9 cellular contexts compared by ENCODE assay signal in genomic region chr17:63082273-63082861, GRCh38.
DNase-seq lines count a peak whose midpoint lies in the region; ATAC-seq, FAIRE-seq and TF ChIP-seq lines count a peak whose summit lies in the region.
"Had no signal": no experiment of that assay in that cellular context is flagged by ENCODE, and none has a peak within 500 bp of the region (broad histone marks: within the 10 kb centered on the region; RNA-seq: fewer than 3 reads in every experiment).

No MANE protein-coding gene starts in this region.

- H3K4me2 ChIP-seq in HepG2 (ENCODE audit: low read depth, low read length) = no peak overlapping the region

- TF ChIP-seq EP300 in Ishikawa (IDR thresholded peaks at IDR 0.05; ENCODE audit: borderline replicate concordance) (no peak), HepG2 (IDR thresholded peaks at IDR 0.05; ENCODE audit: low read depth in 2 of 2, low read length in 2 of 2) (no peak), HepG2 (CRISPR knock-in tag; IDR thresholded peaks at IDR 0.05; ENCODE audit: borderline replicate concordance) (no peak)

- WGBS in HepG2 (ENCODE audit: low lambda C conversion rate) = 22% methylated on average over 2 of the region's 2 CpGs

- peak; percentile 46; the same call in 1 of the 2 replicates for TF ChIP-seq CTCF in BJ (IDR thresholded peaks at IDR 0.05; ENCODE audit: insufficient read depth, low read depth, low read length)
- TF ChIP-seq CTCF in astrocyte of the cerebellum (IDR thresholded peaks at IDR 0.05; ENCODE audit: low read depth, low read length, missing control alignments) = peak; percentile 37
- peak; percentile 19; the same call in 1 of the 2 replicates for TF ChIP-seq CTCF in HepG2 (CRISPR knock-in tag; IDR thresholded peaks at IDR 0.05)
- no peak for TF ChIP-seq CTCF in vagina (IDR thresholded peaks at IDR 0.05)

- no peaks in the 10 kb centered on the region for H4K20me1 ChIP-seq in HepG2 (ENCODE audit: insufficient read depth, low read length)

- H3K9me3 ChIP-seq in HepG2 (ENCODE audit: low read length) (no peaks in the 10 kb centered on the region), vagina (no peaks in the 10 kb centered on the region)

- TF ChIP-seq POLR2A in HepG2 (IDR thresholded peaks at IDR 0.05; ENCODE audit: insufficient read depth in 1 of 2, low read depth in 2 of 2, low read length in 2 of 2) (no peak), vagina (IDR thresholded peaks at IDR 0.05) (no peak)

- DNase-seq in BJ (ENCODE audit: low read depth) = no peak
- DNase-seq in astrocyte of the cerebellum (ENCODE audit: low read depth) = peak; percentile 31
- DNase-seq in HepG2 (ENCODE audit: low spot score) = peak; percentile 10
- DNase-seq in vagina (ENCODE audit: extremely low spot score in 2 of 2) = no peak

- intact Hi-C loops in HepG2 (cut with micrococcal nuclease; ENCODE audit: unreplicated experiment) = loop anchor here (1.0 kb wide), 1 partner anchor 324 kb away; no protein-coding TSS in a partner anchor
- intact Hi-C loops in vagina (cut with DNase I) = loop anchor here (10.0 kb wide), 1 partner anchor 322 kb away; no protein-coding TSS in a partner anchor

- no peak overlapping the region for H3K27ac ChIP-seq in HepG2 (ENCODE audit: extremely low read length, insufficient read depth, low read length)
- no peak overlapping the region for H3K27ac ChIP-seq in vagina
- H3K27ac ChIP-seq: SK-N-MC had no signal

- BruUV-seq in HepG2 (replicated peaks; lab: Mats Ljungman, UMichigan) = no TSS peak

- H2AFZ ChIP-seq in HepG2 (ENCODE audit: low read length) = no peak overlapping the region

- H3K27me3 ChIP-seq in BJ (ENCODE audit: control insufficient read depth, insufficient read depth, low read length) (no peaks in the 10 kb centered on the region), HepG2 (ENCODE audit: control insufficient read depth in 1 of 2, insufficient read depth in 2 of 2, low read length in 2 of 2) (no peaks in the 10 kb centered on the region), vagina (no peaks in the 10 kb centered on the region)

- POLR2A ChIA-PET in BJ (lab: Charles Lee) (no interaction called here), HepG2 (lab: Yijun Ruan, JAX) (no interaction called here)

- in situ Hi-C loops in astrocyte of the cerebellum (cut with HindIII; ENCODE audit: low sequenced_read_pairs) = no loop called here
- in situ Hi-C loops in HepG2 (cut with HindIII; ENCODE audit: extremely low pct_ligation_motif_present, low pct_unique_long_range_greater_than_20kb) = no loop called here

- no peaks in the 10 kb centered on the region for H3K79me2 ChIP-seq in HepG2 (ENCODE audit: insufficient read depth, low read length)

- H3K4me3 ChIP-seq in BJ (ENCODE audit: low read depth, low read length) (no peak overlapping the region), astrocyte of the cerebellum (ENCODE audit: low read depth, low read length) (no peak overlapping the region), HepG2 (replicated peaks in 1 of 3; ENCODE audit: insufficient read depth in 1 of 3, low read depth in 2 of 3, low read length in 3 of 3) (no peak overlapping the region), vagina (no peak overlapping the region)
- H3K4me3 ChIP-seq: SK-N-MC had no signal

- peak; percentile 52; the same call in 1 of the 2 replicates for TF ChIP-seq RAD21 in Ishikawa (IDR thresholded peaks at IDR 0.05; ENCODE audit: low read depth)
- TF ChIP-seq RAD21 in HepG2 (CRISPR knock-in tag; IDR thresholded peaks at IDR 0.05) = no peak

- no peaks in the 10 kb centered on the region for H3K36me3 ChIP-seq in BJ (ENCODE audit: control insufficient read depth, insufficient read depth, low read length)
- H3K36me3 ChIP-seq in HepG2 (replicated peaks in 1 of 2; ENCODE audit: control insufficient read depth in 1 of 2, insufficient read depth in 2 of 2, low read length in 2 of 2) = no peaks in the 10 kb centered on the region
- H3K36me3 ChIP-seq in vagina = no peaks in the 10 kb centered on the region

- H3K9ac ChIP-seq in HepG2 (ENCODE audit: insufficient read depth, low read depth, low read length) = no peak overlapping the region

- CTCF ChIA-PET in BJ (lab: Yijun Ruan, JAX) = interaction anchor here (0.6 to 4.7 kb wide), 11 partner anchors 9 to 397 kb away, joined by 3 to 54 read pairs (median 4); no protein-coding TSS in a partner anchor
- CTCF ChIA-PET in HepG2 (lab: Yijun Ruan, JAX; ENCODE audit: low intra/inter-chr PET ratio, low total read pairs) = interaction anchor here (1.4 kb wide), 1 partner anchor 325 kb away, joined by 6 read pairs; no protein-coding TSS in a partner anchor

- no peak for FAIRE-seq in HepG2 (lab: Jason Lieb, UNC)

- ATAC-seq in HepG2 (no peak), GM21529 (IDR thresholded peaks at IDR 0.05; ENCODE audit: unreplicated experiment) (no peak), GM21786 (IDR thresholded peaks at IDR 0.05; ENCODE audit: unreplicated experiment) (no peak), GM21528 (IDR thresholded peaks at IDR 0.05; ENCODE audit: low FRiP score, unreplicated experiment) (no peak)

- H3K4me1 ChIP-seq in HepG2 (ENCODE audit: insufficient read depth, low read length) (no peaks in the 10 kb centered on the region), vagina (no peaks in the 10 kb centered on the region)

TF ChIP-seq in Ishikawa, 13 proteins besides CTCF, POLR2A, EP300 and RAD21 (continues in another document):
- TF ChIP-seq CREB1 (IDR thresholded peaks at IDR 0.05; ENCODE audit: low read depth) = no peak
- TF ChIP-seq YY1 (IDR thresholded peaks at IDR 0.05; ENCODE audit: low read depth) = no peak
- no peak for TF ChIP-seq USF1 (IDR thresholded peaks at IDR 0.05)
- no peak for TF ChIP-seq TAF1 (IDR thresholded peaks at IDR 0.05; ENCODE audit: low read depth)
- no peak for TF ChIP-seq FOXM1 (IDR thresholded peaks at IDR 0.05; ENCODE audit: borderline replicate concordance, low read depth)
- TF ChIP-seq NFIC (IDR thresholded peaks at IDR 0.05) = no peak
- TF ChIP-seq MAX (IDR thresholded peaks at IDR 0.05) = no peak
- no peak for TF ChIP-seq ZBTB7A (IDR thresholded peaks at IDR 0.05; ENCODE audit: low read depth)
- no peak for TF ChIP-seq CEBPB (IDR thresholded peaks at IDR 0.05)
- TF ChIP-seq TEAD4 (IDR thresholded peaks at IDR 0.05) = no peak
- TF ChIP-seq EGR1 (IDR thresholded peaks at IDR 0.05) = no peak
- TF ChIP-seq TCF12 (IDR thresholded peaks at IDR 0.05; ENCODE audit: low read depth) = no peak

TF ChIP-seq in HepG2, 621 proteins besides CTCF, POLR2A, EP300 and RAD21:
- TF ChIP-seq ZHX2 (IDR thresholded peaks at IDR 0.05; ENCODE audit: low read depth) (no peak), ZHX2 (CRISPR knock-in tag; IDR thresholded peaks at IDR 0.05; ENCODE audit: borderline replicate concordance) (no peak), ZKSCAN8 (CRISPR knock-in tag; IDR thresholded peaks at IDR 0.05; ENCODE audit: borderline replicate concordance) (no peak), ZNF34 (CRISPR knock-in tag; IDR thresholded peaks at IDR 0.05; ENCODE audit: borderline replicate concordance) (no peak), FOXA1 (IDR thresholded peaks at IDR 0.05) (no peak), FOXA1 (CRISPR knock-in tag; IDR thresholded peaks at IDR 0.05) (no peak)

Comparison
In these comparisons a context has a peak if more than half of its experiments do, and no peak if none do; other contexts are left out.
1. DNase-seq: peak in astrocyte of the cerebellum (single experiment) and HepG2 (single experiment); none in BJ (single experiment) and vagina (0 of 2).
2. CTCF ChIP-seq: peak in BJ (single experiment), astrocyte of the cerebellum (single experiment) and HepG2 (single experiment); none in vagina (0 of 3).